In genomic region chr2:23597687-23598086, GRCh38 we compare ENCODE assay signal across 16 cellular contexts.
"Had no signal": no experiment of that assay in that cellular context is flagged by ENCODE, and none has a peak within 500 bp of the region (broad histone marks: within the 10 kb centered on the region; RNA-seq: fewer than 3 reads in every experiment).

No MANE protein-coding gene starts in this region.

- DNase-seq: effector memory CD4-positive, alpha-beta T cell; mammary epithelial cell; mucosa of descending colon; naive thymus-derived CD8-positive, alpha-beta T cell; psoas muscle; small intestine; stimulated activated CD4-positive, alpha-beta T cell treated with anti-CD3 and anti-CD28 coated beads, Interleukin-2, amount 100 ng/mL, for 48 hours; stimulated activated naive CD4-positive, alpha-beta T cell treated with Interleukin-2 at 50 U/mL for 16 hours; tibial artery; upper lobe of right lung had no signal

- H3K4me3 ChIP-seq: hepatocyte, mucosa of descending colon, psoas muscle, suprapubic skin, tibial artery, upper lobe of right lung, vagina had no signal

- H3K27ac ChIP-seq: hepatocyte, parathyroid adenoma, suprapubic skin, upper lobe of right lung, vagina had no signal

- H3K4me1 Mint-ChIP-seq: central memory CD8-positive, alpha-beta T cell; naive thymus-derived CD8-positive, alpha-beta T cell had no signal

- H3K36me3 Mint-ChIP-seq: naive thymus-derived CD8-positive, alpha-beta T cell had no signal

- H3K9me3 ChIP-seq: mucosa of descending colon, psoas muscle, suprapubic skin, tibial artery, upper lobe of right lung, vagina had no signal

- H3K36me3 ChIP-seq: suprapubic skin, tibial artery, upper lobe of right lung, vagina had no signal

- ATAC-seq: esophagus mucosa; mucosa of descending colon; naive thymus-derived CD8-positive, alpha-beta T cell; psoas muscle; upper lobe of right lung had no signal

- H3K27ac Mint-ChIP-seq: naive thymus-derived CD8-positive, alpha-beta T cell had no signal

- H3K9me3 Mint-ChIP-seq: central memory CD8-positive, alpha-beta T cell; naive thymus-derived CD8-positive, alpha-beta T cell had no signal

- H3K4me3 Mint-ChIP-seq: central memory CD8-positive, alpha-beta T cell; naive thymus-derived CD8-positive, alpha-beta T cell had no signal

- H3K27me3 ChIP-seq: hepatocyte, suprapubic skin, tibial artery, upper lobe of right lung, vagina had no signal

- H3K4me1 ChIP-seq: upper lobe of right lung had no signal
